8 cellular contexts compared by ENCODE assay signal in the genomic region with DNA sequence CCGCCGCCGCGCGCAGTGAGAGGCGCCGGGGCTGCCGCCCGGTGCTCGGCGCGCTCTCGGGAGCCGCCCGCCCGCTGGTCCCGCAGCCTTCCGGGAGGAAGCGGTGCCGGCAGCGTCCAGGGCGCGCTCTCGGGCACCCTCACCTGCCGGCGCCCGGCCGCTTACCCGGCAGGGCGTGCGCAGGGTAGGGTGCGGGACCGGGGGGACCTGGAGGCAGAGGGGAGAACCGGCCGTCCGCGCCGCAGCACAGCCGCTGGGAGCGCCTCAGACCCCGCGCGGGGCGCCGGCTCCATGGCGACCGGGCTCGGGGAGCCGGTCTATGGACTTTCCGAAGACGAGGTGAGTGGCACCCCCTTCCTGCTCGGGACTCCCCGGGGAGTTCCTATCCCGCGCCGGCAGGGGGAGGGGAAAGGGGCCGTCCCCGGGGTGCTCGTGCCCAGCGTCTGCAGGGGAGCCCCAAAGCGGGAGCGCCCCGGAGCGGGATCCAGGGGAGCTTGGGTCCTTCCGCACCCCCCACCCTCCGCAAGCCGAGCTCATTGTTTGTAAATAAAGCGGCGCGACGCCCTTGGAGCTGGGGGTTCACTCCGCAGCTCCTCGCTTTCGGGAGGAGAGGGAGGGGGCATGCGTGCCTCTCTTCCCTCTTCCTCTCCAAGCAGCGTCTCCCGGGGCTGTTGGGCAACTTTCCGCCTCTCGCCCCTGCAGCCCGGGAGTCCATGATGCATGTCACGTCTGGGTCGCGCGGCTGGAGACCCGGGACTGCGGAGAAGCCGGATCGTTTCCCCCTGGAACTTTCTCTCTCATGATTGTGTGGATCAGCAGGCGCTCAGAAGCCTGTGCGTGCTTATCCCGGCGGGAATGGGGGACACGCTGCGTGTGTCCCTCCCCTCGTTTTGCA. TPM values are rescaled to one million over a fixed set of nuclear protein-coding genes. Genes with fewer than 3 reads are reported as not detected.
DNase-seq lines count a peak whose midpoint lies in the region; ATAC-seq, FAIRE-seq and TF ChIP-seq lines count a peak whose summit lies in the region.

No MANE protein-coding gene starts in this region.

- peak overlapping the region; percentile 78 for H3K4me3 ChIP-seq in GM12865 (ENCODE audit: low read depth, low read length)
- peak overlapping the region; percentile 87 to 96 (median 90) for H3K4me3 ChIP-seq in HepG2 (replicated peaks in 1 of 3; ENCODE audit: insufficient read depth in 1 of 3, low read depth in 2 of 3, low read length in 3 of 3)

- peak overlapping the region; percentile 83 for H3K27ac ChIP-seq in HepG2 (ENCODE audit: extremely low read length, insufficient read depth, low read length)

- BruUV-seq in HepG2 (replicated peaks; lab: Mats Ljungman, UMichigan): TSS peak; percentile 27

- H3K4me1 ChIP-seq in HepG2 (ENCODE audit: insufficient read depth, low read length): peaks cover 48% of the 10 kb centered on the region

- DNase-seq in GM12865 (ENCODE audit: low read depth) (peak; percentile 58), H54 (ENCODE audit: insufficient read length, low spot score) (peak; percentile 13), Kasumi-1 (lab: John Stamatoyannopoulos, UW) (peak; percentile 39 to 42), chondrocyte (ENCODE audit: low spot score) (no peak), HepG2 (ENCODE audit: low spot score) (no peak), SKM-1 (lab: John Stamatoyannopoulos, UW; ENCODE audit: unreplicated experiment) (no peak)
- DNase-seq in stimulated activated CD4-positive, alpha-beta T cell treated with anti-CD3 and anti-CD28 coated beads, Interleukin-4, amount 100 ng/mL, for 48 hours (ENCODE audit: low read depth in 2 of 2): peak; percentile 20 to 27

- H3K9me3 Mint-ChIP-seq in chondrocyte (ENCODE audit: low read depth): no peaks in the 10 kb centered on the region

- peaks cover 28% of the 10 kb centered on the region for H3K4me1 Mint-ChIP-seq in chondrocyte (ENCODE audit: low read depth)

- POLR2A ChIA-PET in HepG2 (lab: Yijun Ruan, JAX): interaction anchor here (0.8 to 1.0 kb wide), 4 partner anchors 32 to 363 kb away, joined by 3 to 4 read pairs (median 4); no protein-coding TSS in a partner anchor

- no peaks in the 10 kb centered on the region; a peak in 1 of 5 replicates for H3K27me3 ChIP-seq in HepG2 (ENCODE audit: control insufficient read depth in 1 of 2, insufficient read depth in 2 of 2, low read length in 2 of 2)

- TF ChIP-seq EP300 in HepG2 (IDR thresholded peaks at IDR 0.05; ENCODE audit: low read depth in 2 of 2, low read length in 2 of 2): no peak
- no peak for TF ChIP-seq EP300 in HepG2 (CRISPR knock-in tag; IDR thresholded peaks at IDR 0.05; ENCODE audit: borderline replicate concordance)

- peak overlapping the region; percentile 89 for H3K9ac ChIP-seq in HepG2 (ENCODE audit: insufficient read depth, low read depth, low read length)

- no peaks in the 10 kb centered on the region for H3K9me3 ChIP-seq in HepG2 (ENCODE audit: low read length)

- H4K20me1 ChIP-seq in HepG2 (ENCODE audit: insufficient read depth, low read length): peaks cover 23% of the 10 kb centered on the region; the same call in 1 of the 2 replicates

- no peak overlapping the region for H2AFZ ChIP-seq in HepG2 (ENCODE audit: low read length)

- peaks cover 52% of the 10 kb centered on the region for H3K79me2 ChIP-seq in HepG2 (ENCODE audit: insufficient read depth, low read length)

- 1% methylated on average over 34 of the region's 95 CpGs for WGBS in HepG2 (ENCODE audit: low lambda C conversion rate)

- peak overlapping the region; percentile 88 for H3K4me2 ChIP-seq in HepG2 (ENCODE audit: low read depth, low read length)

- ATAC-seq in activated CD4-positive, CD25-positive, alpha-beta regulatory T cell treated with anti-CD3 and anti-CD28 coated beads, Interleukin-2, amount 50 U/mL, for 24 hours: peak; percentile 27 to 30
- peak; percentile 30 for ATAC-seq in HepG2

- intact Hi-C loops in HepG2 (cut with micrococcal nuclease; ENCODE audit: unreplicated experiment): loop anchor here (1.0 to 10.0 kb wide), 5 partner anchors 72 to 563 kb away; no protein-coding TSS in a partner anchor

- no peak for TF ChIP-seq CTCF in GM12865 (IDR thresholded peaks at IDR 0.05; ENCODE audit: insufficient read depth, low read depth, low read length, missing control alignments)
- peak; percentile 30 for TF ChIP-seq CTCF in chondrocyte (IDR thresholded peaks at IDR 0.05)
- TF ChIP-seq CTCF in HepG2 (CRISPR knock-in tag; IDR thresholded peaks at IDR 0.05): no peak

- TF ChIP-seq RAD21 in HepG2 (CRISPR knock-in tag; IDR thresholded peaks at IDR 0.05): peak; percentile 22; the same call in 1 of the 2 replicates

- H3K36me3 Mint-ChIP-seq in chondrocyte (ENCODE audit: low read depth): no peaks in the 10 kb centered on the region

- peaks cover 1 to 3% of the 10 kb centered on the region in 2 experiments; a peak in 1 of 5 replicates for H3K36me3 ChIP-seq in HepG2 (replicated peaks in 1 of 2; ENCODE audit: control insufficient read depth in 1 of 2, insufficient read depth in 2 of 2, low read length in 2 of 2)

- CTCF ChIA-PET in HepG2 (lab: Yijun Ruan, JAX; ENCODE audit: low intra/inter-chr PET ratio, low total read pairs): interaction anchor here (1.0 to 2.1 kb wide), 3 partner anchors 77 to 453 kb away, joined by 3 to 22 read pairs (median 5); no protein-coding TSS in a partner anchor

- H3K27ac Mint-ChIP-seq in chondrocyte (ENCODE audit: unreplicated experiment): peak overlapping the region; percentile 82

- FAIRE-seq in H54 (lab: Jason Lieb, UNC) (no peak), HepG2 (lab: Jason Lieb, UNC) (no peak)

- in situ Hi-C loops in HepG2 (cut with HindIII; ENCODE audit: extremely low pct_ligation_motif_present, low pct_unique_long_range_greater_than_20kb): loop anchor here (5.0 kb wide), 1 partner anchor 353 kb away; no protein-coding TSS in a partner anchor

- peak overlapping the region; percentile 94 for H3K4me3 Mint-ChIP-seq in chondrocyte (ENCODE audit: unreplicated experiment)

- H3K27me3 Mint-ChIP-seq in chondrocyte (ENCODE audit: low read depth): no peaks in the 10 kb centered on the region

- TF ChIP-seq POLR2A in H54 (IDR thresholded peaks at IDR 0.05; ENCODE audit: low read depth, low read length): no peak
- TF ChIP-seq POLR2A in HepG2 (IDR thresholded peaks at IDR 0.05; ENCODE audit: insufficient read depth in 1 of 2, low read depth in 2 of 2, low read length in 2 of 2): no peak; a peak in 2 of 4 replicates

TF ChIP-seq in HepG2, 621 proteins besides CTCF, POLR2A, EP300 and RAD21 (continues in another document):
- no peak for TF ChIP-seq ZNF343 (CRISPR knock-in tag; IDR thresholded peaks at IDR 0.05)
- TF ChIP-seq PAWR (CRISPR knock-in tag; IDR thresholded peaks at IDR 0.05; ENCODE audit: borderline replicate concordance): no peak
- no peak; the same call in 1 of the 2 replicates for TF ChIP-seq GLI4 (CRISPR knock-in tag; IDR thresholded peaks at IDR 0.05; ENCODE audit: borderline replicate concordance)
- TF ChIP-seq ZNF12 (CRISPR knock-in tag; IDR thresholded peaks at IDR 0.05): no peak
- TF ChIP-seq RELA (CRISPR knock-in tag; IDR thresholded peaks at IDR 0.05): no peak
- TF ChIP-seq, protein P1, sequence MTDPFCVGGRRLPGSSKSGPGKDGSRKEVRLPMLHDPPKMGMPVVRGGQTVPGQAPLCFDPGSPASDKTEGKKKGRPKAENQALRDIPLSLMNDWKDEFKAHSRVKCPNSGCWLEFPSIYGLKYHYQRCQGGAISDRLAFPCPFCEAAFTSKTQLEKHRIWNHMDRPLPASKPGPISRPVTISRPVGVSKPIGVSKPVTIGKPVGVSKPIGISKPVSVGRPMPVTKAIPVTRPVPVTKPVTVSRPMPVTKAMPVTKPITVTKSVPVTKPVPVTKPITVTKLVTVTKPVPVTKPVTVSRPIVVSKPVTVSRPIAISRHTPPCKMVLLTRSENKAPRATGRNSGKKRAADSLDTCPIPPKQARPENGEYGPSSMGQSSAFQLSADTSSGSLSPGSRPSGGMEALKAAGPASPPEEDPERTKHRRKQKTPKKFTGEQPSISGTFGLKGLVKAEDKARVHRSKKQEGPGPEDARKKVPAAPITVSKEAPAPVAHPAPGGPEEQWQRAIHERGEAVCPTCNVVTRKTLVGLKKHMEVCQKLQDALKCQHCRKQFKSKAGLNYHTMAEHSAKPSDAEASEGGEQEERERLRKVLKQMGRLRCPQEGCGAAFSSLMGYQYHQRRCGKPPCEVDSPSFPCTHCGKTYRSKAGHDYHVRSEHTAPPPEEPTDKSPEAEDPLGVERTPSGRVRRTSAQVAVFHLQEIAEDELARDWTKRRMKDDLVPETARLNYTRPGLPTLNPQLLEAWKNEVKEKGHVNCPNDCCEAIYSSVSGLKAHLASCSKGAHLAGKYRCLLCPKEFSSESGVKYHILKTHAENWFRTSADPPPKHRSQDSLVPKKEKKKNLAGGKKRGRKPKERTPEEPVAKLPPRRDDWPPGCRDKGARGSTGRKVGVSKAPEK (CRISPR knock-in tag; IDR thresholded peaks at IDR 0.05; ENCODE audit: borderline replicate concordance): no peak; the same call in 1 of the 2 replicates
- 0 out of 2 replicates have a peak, but pooled peaks have one; percentile 35 for TF ChIP-seq ZC3H13 (CRISPR knock-in tag; IDR thresholded peaks at IDR 0.05)
- TF ChIP-seq MTF1 (CRISPR knock-in tag; IDR thresholded peaks at IDR 0.05): 0 out of 2 replicates have a peak, but pooled peaks have one; percentile 17

RNA-seq across cellular contexts. Expression of a gene that starts 0.6 kb away (rescaled TPM):
- total RNA-seq in chondrocyte: 21.6 to 27.6 TPM (median 25.8 TPM) in 3 replicates
- 155 and 168 TPM in 2 replicates for total RNA-seq in HepG2 (2016; rRNA removed; fragmentation: Illumina TruSeq; extraction: Trizol)
- total RNA-seq in HepG2 (2016; cell fraction: cytosol; rRNA removed; fragmentation: Illumina TruSeq; extraction: Trizol; ENCODE audit: low read depth): 227 and 244 TPM in 2 replicates
- total RNA-seq in HepG2 (2016; cell fraction: insoluble cytoplasmic fraction; rRNA removed; fragmentation: Illumina TruSeq; extraction: Trizol): 149 and 168 TPM in 2 replicates
- 283 and 312 TPM in 2 replicates for total RNA-seq in HepG2 (2016; cell fraction: membrane; rRNA removed; fragmentation: Illumina TruSeq; extraction: Trizol)
- total RNA-seq in HepG2 (2016; cell fraction: nucleus; rRNA removed; fragmentation: Illumina TruSeq; extraction: Trizol): 149 and 177 TPM in 2 replicates
- polyA plus RNA-seq in HepG2 (2011; rRNA removed): 390 and 395 TPM in 2 replicates
- 327 and 388 TPM in 2 replicates for polyA plus RNA-seq in HepG2 (2011; cell fraction: cytosol; rRNA removed)
- polyA plus RNA-seq in HepG2 (2011; cell fraction: nucleus; rRNA removed): 350 and 369 TPM in 2 replicates
- polyA plus RNA-seq in HepG2 (2012): 315 and 342 TPM in 2 replicates
- 321 and 361 TPM in 2 replicates for polyA plus RNA-seq in HepG2 (2016; cell fraction: cytosol; fragmentation: Illumina TruSeq; extraction: Trizol; ENCODE audit: low read depth)
- polyA plus RNA-seq in HepG2 (2016; cell fraction: insoluble cytoplasmic fraction; fragmentation: Illumina TruSeq; extraction: Trizol; ENCODE audit: low read depth): 177 and 180 TPM in 2 replicates
- 294 and 314 TPM in 2 replicates for polyA plus RNA-seq in HepG2 (2016; cell fraction: membrane; fragmentation: Illumina TruSeq; extraction: Trizol; ENCODE audit: low read depth)
- polyA plus RNA-seq in HepG2 (2016; cell fraction: nucleus; fragmentation: Illumina TruSeq; extraction: Trizol; ENCODE audit: insufficient read depth, low read depth): 244 and 256 TPM in 2 replicates
- 51.4 and 283 TPM in 2 replicates for polyA minus RNA-seq in HepG2 (2011; rRNA and poly(A)+ RNA removed; ENCODE audit: low replicate concordance)
- 167 and 173 TPM in 2 replicates for polyA minus RNA-seq in HepG2 (2011; cell fraction: cytosol; rRNA and poly(A)+ RNA removed)
- polyA minus RNA-seq in HepG2 (2011; cell fraction: nucleus; rRNA and poly(A)+ RNA removed): 477 and 524 TPM in 2 replicates

Comparison
In these comparisons a context has a peak if more than half of its experiments do, and no peak if none do; other contexts are left out.
1. DNase-seq: peak in GM12865 (single experiment), H54 (single experiment), Kasumi-1 (2 of 2) and stimulated activated CD4-positive, alpha-beta T cell treated with anti-CD3 and anti-CD28 coated beads, Interleukin-4, amount 100 ng/mL, for 48 hours (2 of 2); none in chondrocyte (single experiment), HepG2 (single experiment) and SKM-1 (single experiment).